Comparison of ENCODE assay signal across 32 cellular contexts in genomic region chr19:17164644-17165043, GRCh38.
"Had no signal": no experiment of that assay in that cellular context is flagged by ENCODE, and none has a peak within 500 bp of the region (broad histone marks: within the 10 kb centered on the region; RNA-seq: fewer than 3 reads in every experiment).

No MANE protein-coding gene starts in this region.

- ATAC-seq: activated CD8-positive, alpha-beta T cell treated with anti-CD3 and anti-CD28 coated beads for 36 hours; activated naive CD4-positive, alpha-beta T cell treated with anti-CD3 and anti-CD28 coated beads, Interleukin-2, amount 50 U/mL, for 72 hours; activated T-helper 17 cell treated with anti-CD3 and anti-CD28 coated beads, Interleukin-2, amount 50 U/mL, for 72 hours; body of pancreas; T-cell; T-helper 17 cell had no signal

- H3K9me3 Mint-ChIP-seq: activated naive CD8-positive, alpha-beta T cell treated with anti-CD3 and anti-CD28 coated beads for 36 hours; activated T-helper 1 cell treated with anti-CD3 and anti-CD28 coated beads, Interleukin-12 subunit alpha, Interleukin-12 subunit beta, Interleukin-2, Interleukin-4 antibody, amounts not matched to agents 30 ng/mL and 10 ng/mL and 1 ng/mL, durations not matched to agents 14 hours and 24 hours and 36 hours; activated T-helper 17 cell treated with anti-CD3 and anti-CD28 coated beads, Interleukin-2, amount 50 U/mL, for 72 hours; central memory CD8-positive, alpha-beta T cell had no signal

- DNase-seq: activated B cell treated with CpG ODN at 0.5 μM for 24 hours; activated CD4-positive, alpha-beta memory T cell treated with anti-CD3 and anti-CD28 coated beads for 36 hours; activated CD4-positive, alpha-beta T cell treated with anti-CD3 and anti-CD28 coated beads for 4 hours; activated CD4-positive, alpha-beta T cell treated with anti-CD3 and anti-CD28 coated beads, Interleukin-2, amount 10 ng/mL, durations not matched to agents 24 days and 14 days; activated CD4-positive, alpha-beta T cell treated with anti-CD3 and anti-CD28 coated beads, Interleukin-2, amount 50 U/mL, for 1 hour; activated CD4-positive, alpha-beta T cell treated with anti-CD3 and anti-CD28 coated beads, Interleukin-2, amount 50 U/mL, for 4 hours; activated CD4-positive, CD25-positive, alpha-beta regulatory T cell treated with anti-CD3 and anti-CD28 coated beads, Interleukin-2, amount 50 U/mL, for 72 hours; activated CD8-positive, alpha-beta memory T cell treated with anti-CD3 and anti-CD28 coated beads, Interleukin-2, amount 50 U/mL, for 4 hours; activated CD8-positive, alpha-beta T cell treated with anti-CD3 and anti-CD28 coated beads for 36 hours; activated effector memory CD4-positive, alpha-beta T cell treated with anti-CD3 and anti-CD28 coated beads, Interleukin-2, amount 50 U/mL, for 16 hours; activated gamma-delta T cell treated with Interleukin-2 at 50 U/mL for 16 hours; activated naive CD4-positive, alpha-beta T cell; activated naive CD4-positive, alpha-beta T cell treated with anti-CD3 and anti-CD28 coated beads, Interleukin-2, amount 50 U/mL, for 16 hours; activated naive CD8-positive, alpha-beta T cell treated with anti-CD3 and anti-CD28 coated beads for 36 hours; activated T-cell treated with anti-CD3 and anti-CD28 coated beads for 4 hours; activated T-cell treated with anti-CD3 and anti-CD28 coated beads, Interleukin-2, amount 50 U/mL, for 1 hour; activated T-cell treated with anti-CD3 and anti-CD28 coated beads, Interleukin-2, amount 50 U/mL, for 48 hours; adrenal gland; amniotic stem cell; aorta; body of pancreas; brain microvascular endothelial cell; caudate nucleus; cerebellar nuclear complex; T-cell; T-helper 17 cell had no signal

- H3K27me3 ChIP-seq: adrenal gland, body of pancreas, brain microvascular endothelial cell, breast epithelium had no signal

- H3K4me3 ChIP-seq: adrenal gland, body of pancreas, breast epithelium had no signal

- H3K9me3 ChIP-seq: adrenal gland, body of pancreas, breast epithelium had no signal

- H3K27ac Mint-ChIP-seq: activated B cell treated with CpG ODN at 0.5 μM for 24 hours; activated CD4-positive, alpha-beta memory T cell treated with anti-CD3 and anti-CD28 coated beads for 36 hours; activated CD4-positive, alpha-beta T cell treated with anti-CD3 and anti-CD28 coated beads, Interleukin-2, amount 10 ng/mL, durations not matched to agents 24 days and 14 days; activated CD8-positive, alpha-beta T cell treated with anti-CD3 and anti-CD28 coated beads for 36 hours; activated naive CD8-positive, alpha-beta T cell treated with anti-CD3 and anti-CD28 coated beads for 36 hours; activated T-helper 1 cell treated with anti-CD3 and anti-CD28 coated beads, Interleukin-12 subunit alpha, Interleukin-12 subunit beta, Interleukin-2, Interleukin-4 antibody, amounts not matched to agents 30 ng/mL and 10 ng/mL and 1 ng/mL, durations not matched to agents 14 hours and 24 hours and 36 hours; activated T-helper 17 cell treated with anti-CD3 and anti-CD28 coated beads, Interleukin-2, amount 50 U/mL, for 72 hours; T-cell; T-helper 17 cell had no signal

- H3K4me1 ChIP-seq: adrenal gland, body of pancreas, breast epithelium had no signal

- H3K4me3 Mint-ChIP-seq: activated B cell treated with CpG ODN at 0.5 μM for 24 hours; activated CD4-positive, alpha-beta memory T cell treated with anti-CD3 and anti-CD28 coated beads for 36 hours; activated CD4-positive, alpha-beta T cell treated with anti-CD3 and anti-CD28 coated beads, Interleukin-2, amount 10 ng/mL, durations not matched to agents 24 days and 14 days; activated CD8-positive, alpha-beta T cell treated with anti-CD3 and anti-CD28 coated beads for 36 hours; activated naive CD8-positive, alpha-beta T cell treated with anti-CD3 and anti-CD28 coated beads for 36 hours; activated T-helper 1 cell treated with anti-CD3 and anti-CD28 coated beads, Interleukin-12 subunit alpha, Interleukin-12 subunit beta, Interleukin-2, Interleukin-4 antibody, amounts not matched to agents 30 ng/mL and 10 ng/mL and 1 ng/mL, durations not matched to agents 14 hours and 24 hours and 36 hours; activated T-helper 17 cell treated with anti-CD3 and anti-CD28 coated beads, Interleukin-2, amount 50 U/mL, for 72 hours; central memory CD8-positive, alpha-beta T cell; T-cell; T-helper 17 cell had no signal

- H3K27me3 Mint-ChIP-seq: activated B cell treated with CpG ODN at 0.5 μM for 24 hours; activated CD4-positive, alpha-beta memory T cell treated with anti-CD3 and anti-CD28 coated beads for 36 hours; activated CD4-positive, alpha-beta T cell treated with anti-CD3 and anti-CD28 coated beads, Interleukin-2, amount 10 ng/mL, durations not matched to agents 24 days and 14 days; activated CD8-positive, alpha-beta T cell treated with anti-CD3 and anti-CD28 coated beads for 36 hours; activated naive CD8-positive, alpha-beta T cell treated with anti-CD3 and anti-CD28 coated beads for 36 hours; activated T-helper 17 cell treated with anti-CD3 and anti-CD28 coated beads, Interleukin-2, amount 50 U/mL, for 72 hours; central memory CD8-positive, alpha-beta T cell; T-cell; T-helper 17 cell had no signal

- H3K27ac ChIP-seq: adrenal gland, body of pancreas, brain microvascular endothelial cell, breast epithelium, VCaP had no signal

- H3K4me1 Mint-ChIP-seq: activated B cell treated with CpG ODN at 0.5 μM for 24 hours; activated CD4-positive, alpha-beta T cell treated with anti-CD3 and anti-CD28 coated beads, Interleukin-2, amount 10 ng/mL, durations not matched to agents 24 days and 14 days; activated T-helper 17 cell treated with anti-CD3 and anti-CD28 coated beads, Interleukin-2, amount 50 U/mL, for 72 hours had no signal
